ENCODE assay signal across 10 cellular contexts in the genomic region with DNA sequence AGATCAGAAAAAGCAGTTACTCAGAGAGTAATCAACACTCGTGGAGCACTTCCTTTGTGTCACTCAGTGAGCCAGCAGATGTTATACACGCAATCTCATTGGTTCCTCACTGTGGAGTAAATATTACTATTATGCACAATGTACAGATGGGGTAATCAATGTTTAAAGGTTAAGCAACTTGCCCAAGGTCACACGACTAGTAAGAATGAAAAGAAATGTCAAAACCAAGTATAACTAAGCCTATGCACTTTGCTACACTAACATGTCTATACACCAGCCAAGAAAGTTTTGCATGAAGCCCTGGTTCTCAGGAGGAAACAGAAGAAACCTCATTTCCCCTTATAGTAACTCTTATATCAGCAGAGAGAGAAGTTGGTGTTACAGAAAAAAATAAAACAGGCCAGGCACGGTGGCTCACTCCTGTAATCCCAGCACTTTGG. TPM values are rescaled to one million over a fixed set of nuclear protein-coding genes. Genes with fewer than 3 reads are reported as not detected.
A peak's percentile ranks its signal among the peaks of the same experiment; 100 is the strongest.
DNase-seq lines count a peak whose midpoint lies in the region; ATAC-seq and TF ChIP-seq lines count a peak whose summit lies in the region.
"Had no signal": no experiment of that assay in that cellular context is flagged by ENCODE, and none has a peak within 500 bp of the region (broad histone marks: within the 10 kb centered on the region; RNA-seq: fewer than 3 reads in every experiment).

No MANE protein-coding gene starts in this region.

- H3K4me1 Mint-ChIP-seq in activated CD4-positive, alpha-beta T cell treated with anti-CD3 and anti-CD28 coated beads, Interleukin-2, amount 10 ng/mL, durations not matched to agents 24 days and 14 days, result peaks cover 32% of the 10 kb centered on the region
- peaks cover 64% of the 10 kb centered on the region for H3K4me1 Mint-ChIP-seq in stimulated activated memory B cell treated with anti-CD40 and anti-IgM and Interleukin-4, amounts not matched to agents 10 μg/mL and 1 μg/mL and 100 μg/mL, for 72 hours

- peak overlapping the region; percentile 46 for H3K27ac Mint-ChIP-seq in activated CD4-positive, alpha-beta T cell treated with anti-CD3 and anti-CD28 coated beads, Interleukin-2, amount 10 ng/mL, durations not matched to agents 24 days and 14 days
- peak overlapping the region; percentile 79 for H3K27ac Mint-ChIP-seq in stimulated activated memory B cell treated with anti-CD40 and anti-IgM and Interleukin-4, amounts not matched to agents 10 μg/mL and 1 μg/mL and 100 μg/mL, for 72 hours

- peaks cover 60% of the 10 kb centered on the region for H3K36me3 Mint-ChIP-seq in activated CD4-positive, alpha-beta T cell treated with anti-CD3 and anti-CD28 coated beads, Interleukin-2, amount 10 ng/mL, durations not matched to agents 24 days and 14 days (ENCODE audit: low read depth)
- peaks cover 52% of the 10 kb centered on the region for H3K36me3 Mint-ChIP-seq in stimulated activated memory B cell treated with anti-CD40 and anti-IgM and Interleukin-4, amounts not matched to agents 10 μg/mL and 1 μg/mL and 100 μg/mL, for 72 hours

- H3K36me3 ChIP-seq in SU-DHL-6 (ENCODE audit: low read length), result peaks cover 10% of the 10 kb centered on the region

- peak overlapping the region; percentile 62 for H3K4me2 ChIP-seq in SU-DHL-6 (ENCODE audit: low read depth, low read length, poor library complexity, severe bottlenecking)

- H3K9me3 Mint-ChIP-seq in activated CD4-positive, alpha-beta T cell treated with anti-CD3 and anti-CD28 coated beads, Interleukin-2, amount 10 ng/mL, durations not matched to agents 24 days and 14 days, result no peaks in the 10 kb centered on the region
- H3K9me3 Mint-ChIP-seq in stimulated activated memory B cell treated with anti-CD40 and anti-IgM and Interleukin-4, amounts not matched to agents 10 μg/mL and 1 μg/mL and 100 μg/mL, for 72 hours, result no peaks in the 10 kb centered on the region

- no peak overlapping the region for H2AFZ ChIP-seq in SU-DHL-6 (ENCODE audit: low read depth, low read length, severe bottlenecking)

- no peaks in the 10 kb centered on the region for H3K27me3 ChIP-seq in SU-DHL-6 (ENCODE audit: low read length)

- no peak for TF ChIP-seq CTCF in SU-DHL-6 (IDR thresholded peaks at IDR 0.05; ENCODE audit: insufficient read depth, low read length, poor library complexity, severe bottlenecking)

- DNase-seq in activated CD4-positive, alpha-beta T cell treated with anti-CD3 and anti-CD28 coated beads, Interleukin-2, amount 10 ng/mL, durations not matched to agents 24 days and 14 days, result no peak
- DNase-seq in activated CD4-positive, alpha-beta T cell treated with anti-CD3 and anti-CD28 coated beads for 48 hours, result no peak
- no peak for DNase-seq in kidney glomerular epithelial cell (lab: John Stamatoyannopoulos, UW)
- no peak for DNase-seq in NCI-H2107 (lab: John Stamatoyannopoulos, UW)
- no peak for DNase-seq in globus pallidus (ENCODE audit: low spot score)
- DNase-seq: activated T-cell treated with anti-CD3 and anti-CD28 coated beads, Interleukin-2, amount 50 U/mL, for 48 hours; NCI-H446 treated with DMSO at 0.1 percent for 48 hours had no signal

- peaks cover 22% of the 10 kb centered on the region for H3F3A ChIP-seq in SU-DHL-6 (ENCODE audit: insufficient read depth)

- peak overlapping the region; percentile 43 for H3K4me3 Mint-ChIP-seq in activated CD4-positive, alpha-beta T cell treated with anti-CD3 and anti-CD28 coated beads, Interleukin-2, amount 10 ng/mL, durations not matched to agents 24 days and 14 days
- H3K4me3 Mint-ChIP-seq in stimulated activated memory B cell treated with anti-CD40 and anti-IgM and Interleukin-4, amounts not matched to agents 10 μg/mL and 1 μg/mL and 100 μg/mL, for 72 hours, result peak overlapping the region; percentile 32

- peak overlapping the region; percentile 85 for H3K27ac ChIP-seq in SU-DHL-6 (ENCODE audit: low read depth, low read length)

- no peak overlapping the region for H3K4me3 ChIP-seq in SU-DHL-6 (ENCODE audit: insufficient read depth, low read length, poor library complexity, severe bottlenecking)

- H3K79me2 ChIP-seq in SU-DHL-6 (ENCODE audit: insufficient read depth, low read length), result peaks cover 59% of the 10 kb centered on the region

- no peaks in the 10 kb centered on the region for H3K9me3 ChIP-seq in SU-DHL-6 (ENCODE audit: insufficient read depth, low read length)

- intact Hi-C loops in activated CD4-positive, alpha-beta T cell treated with anti-CD3 and anti-CD28 coated beads, Interleukin-2, amount 10 ng/mL, durations not matched to agents 24 days and 14 days (cut with micrococcal nuclease), result loop anchor here (10.0 kb wide), 2 partner anchors 285 to 455 kb away; partner anchors contain the start of gene KLF7

- peak overlapping the region; percentile 41; the same call in 1 of the 2 replicates for H3K9ac ChIP-seq in SU-DHL-6 (ENCODE audit: low read length)

- no peaks in the 10 kb centered on the region for H3K9me2 ChIP-seq in SU-DHL-6 (replicated peaks; ENCODE audit: insufficient read depth, low read length)

- peak; percentile 33 for ATAC-seq in HG03066 (IDR thresholded peaks at IDR 0.05; ENCODE audit: low read depth, unreplicated experiment)
- peak; percentile 75 for ATAC-seq in stimulated activated memory B cell treated with anti-CD40 and anti-IgM and Interleukin-4, amounts not matched to agents 10 μg/mL and 1 μg/mL and 100 μg/mL, for 72 hours

- H3K27me3 Mint-ChIP-seq in activated CD4-positive, alpha-beta T cell treated with anti-CD3 and anti-CD28 coated beads, Interleukin-2, amount 10 ng/mL, durations not matched to agents 24 days and 14 days, result no peaks in the 10 kb centered on the region
- no peaks in the 10 kb centered on the region for H3K27me3 Mint-ChIP-seq in stimulated activated memory B cell treated with anti-CD40 and anti-IgM and Interleukin-4, amounts not matched to agents 10 μg/mL and 1 μg/mL and 100 μg/mL, for 72 hours

- H4K20me1 ChIP-seq in SU-DHL-6 (ENCODE audit: low read depth, low read length), result no peaks in the 10 kb centered on the region

RNA-seq across cellular contexts. Expression of gene METTL21A, which starts 5.4 kb away (rescaled TPM):
- 37.9 and 42.6 TPM in 2 replicates for total RNA-seq in activated CD4-positive, alpha-beta T cell treated with anti-CD3 and anti-CD28 coated beads, Interleukin-2, amount 10 ng/mL, durations not matched to agents 24 days and 14 days
